Comparison of ENCODE assay signal across 1 cellular context in the genomic region with DNA sequence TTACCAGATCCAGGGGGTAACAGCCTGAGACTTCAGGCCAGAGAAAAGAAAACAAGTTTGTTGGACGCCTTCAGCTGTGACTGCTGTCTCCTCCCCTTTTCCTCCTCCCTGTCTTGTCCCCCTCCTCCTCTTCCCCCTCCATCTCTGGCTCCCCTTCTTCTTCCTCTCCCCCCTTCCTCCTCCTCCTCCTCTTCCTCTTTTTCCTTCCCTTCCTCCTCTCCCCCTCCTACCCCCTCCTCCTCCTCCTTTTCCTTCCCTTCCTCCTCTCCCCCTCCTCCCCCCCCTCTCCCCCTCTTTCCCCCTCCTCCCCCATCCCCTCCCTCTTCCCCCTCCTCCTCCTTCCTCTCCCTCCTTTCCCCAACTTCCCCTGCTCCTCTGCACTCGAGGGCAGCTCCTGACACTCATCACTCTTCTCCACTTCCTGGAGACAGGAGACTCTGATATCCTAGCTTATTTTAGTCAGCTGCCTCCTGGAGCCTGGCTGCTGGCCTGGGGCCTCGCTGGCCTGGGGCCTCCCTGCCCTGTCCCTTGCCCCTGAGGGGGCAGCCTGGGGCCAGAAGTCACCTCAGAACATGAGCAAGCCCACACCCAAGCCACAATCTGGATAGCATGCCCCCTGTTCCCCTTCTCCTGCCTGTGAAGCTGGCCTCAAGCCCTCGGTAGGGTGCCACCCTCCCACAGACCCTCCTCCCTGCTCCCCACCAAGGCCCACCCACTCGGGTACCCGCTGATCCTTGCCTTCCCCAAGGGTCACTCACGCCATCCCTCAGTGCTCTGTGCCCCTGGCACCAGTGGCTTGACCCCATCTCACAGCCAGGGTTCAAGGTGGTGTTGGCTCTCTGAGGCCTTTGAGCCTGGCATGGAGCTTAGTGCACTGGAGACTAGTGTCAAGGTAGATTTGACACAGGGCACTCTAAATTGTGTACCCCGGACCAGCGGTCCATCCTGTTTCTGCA.
TF ChIP-seq lines count a peak whose summit lies in the region.

No MANE protein-coding gene starts in this region.

TF ChIP-seq in IMR-90, 13 proteins besides CTCF, POLR2A, EP300 and RAD21:
- TF ChIP-seq, protein P1, sequence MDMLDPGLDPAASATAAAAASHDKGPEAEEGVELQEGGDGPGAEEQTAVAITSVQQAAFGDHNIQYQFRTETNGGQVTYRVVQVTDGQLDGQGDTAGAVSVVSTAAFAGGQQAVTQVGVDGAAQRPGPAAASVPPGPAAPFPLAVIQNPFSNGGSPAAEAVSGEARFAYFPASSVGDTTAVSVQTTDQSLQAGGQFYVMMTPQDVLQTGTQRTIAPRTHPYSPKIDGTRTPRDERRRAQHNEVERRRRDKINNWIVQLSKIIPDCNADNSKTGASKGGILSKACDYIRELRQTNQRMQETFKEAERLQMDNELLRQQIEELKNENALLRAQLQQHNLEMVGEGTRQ (IDR thresholded peaks at IDR 0.05; ENCODE audit: low read depth, low read length), result no peak
- TF ChIP-seq MAFK (IDR thresholded peaks at IDR 0.05; ENCODE audit: low read depth, low read length) (no peak), NFE2L2 (IDR thresholded peaks at IDR 0.05; ENCODE audit: low read depth, low read length) (no peak), MAZ (IDR thresholded peaks at IDR 0.05; ENCODE audit: borderline replicate concordance, low read depth, low read length) (no peak), RCOR1 (IDR thresholded peaks at IDR 0.05; ENCODE audit: insufficient replicate concordance, low read length) (no peak), SMC3 (IDR thresholded peaks at IDR 0.05; ENCODE audit: low read depth, low read length) (no peak), BHLHE40 (IDR thresholded peaks at IDR 0.05; ENCODE audit: low read depth, low read length) (no peak), FOS (IDR thresholded peaks at IDR 0.05; ENCODE audit: low read depth, low read length) (no peak), CEBPB (IDR thresholded peaks at IDR 0.05; ENCODE audit: low read depth, low read length) (no peak), MXI1 (IDR thresholded peaks at IDR 0.05; ENCODE audit: borderline replicate concordance, low read depth, low read length) (no peak), CHD1 (IDR thresholded peaks at IDR 0.05; ENCODE audit: low read depth, low read length) (no peak)
